Comparison of ENCODE assay signal across 1 cellular context in genomic region chr10:125095776-125096175, GRCh38.
TF ChIP-seq lines count a peak whose summit lies in the region.

No MANE protein-coding gene starts in this region.

TF ChIP-seq in WTC11, 78 proteins besides CTCF, POLR2A, EP300 and RAD21 (continued from another document):
- no peak for TF ChIP-seq ZNF532 (CRISPR knock-in tag; IDR thresholded peaks at IDR 0.05; ENCODE audit: borderline replicate concordance)
- no peak for TF ChIP-seq ZNF425 (CRISPR knock-in tag; conservative IDR thresholded peaks at IDR 0.05)
